23 cellular contexts compared by ENCODE assay signal in genomic region chr13:39522329-39522728, GRCh38.
"Had no signal": no experiment of that assay in that cellular context is flagged by ENCODE, and none has a peak within 500 bp of the region (broad histone marks: within the 10 kb centered on the region; RNA-seq: fewer than 3 reads in every experiment).

No MANE protein-coding gene starts in this region.

- H3K9ac ChIP-seq: parathyroid adenoma had no signal

- H3K4me3 ChIP-seq: lower lobe of right lung, skin epidermis, stomach, thoracic aorta, tibial artery, uterus had no signal

- ATAC-seq: lower lobe of right lung; naive thymus-derived CD8-positive, alpha-beta T cell; sciatic nerve; stimulated activated naive B cell treated with anti-CD40 and anti-IgM and Interleukin-4, amounts not matched to agents 10 μg/mL and 1 μg/mL and 100 μg/mL, for 72 hours; stimulated activated naive CD8-positive, alpha-beta T cell treated with anti-CD3 and anti-CD28 coated beads, Interleukin-15, Interleukin-2, amounts not matched to agents 100 U/mL and 50 U/mL, for 24 hours had no signal

- H3K27ac ChIP-seq: lower lobe of right lung, neutrophil, parathyroid adenoma, skin epidermis, stomach, thoracic aorta, tibial artery, uterus had no signal

- H3K9me3 ChIP-seq: lower lobe of right lung, neutrophil, stomach, thoracic aorta, tibial artery, uterus had no signal

- DNase-seq: hypothalamus; immature natural killer cell; kidney; lower lobe of right lung; mammary epithelial cell; mesenchymal stem cell; naive thymus-derived CD8-positive, alpha-beta T cell; occipital lobe; right cardiac atrium; stimulated activated CD4-positive, alpha-beta T cell treated with anti-CD3 and anti-CD28 coated beads, Interleukin-12 subunit alpha, Interleukin-12 subunit beta, amount 100 ng/mL, for 4 hours; stimulated activated CD4-positive, alpha-beta T cell treated with anti-CD3 and anti-CD28 coated beads, Interleukin-15, amount 100 ng/mL, for 24 hours; stimulated activated CD4-positive, alpha-beta T cell treated with anti-CD3 and anti-CD28 coated beads, Interleukin-2, amount 100 ng/mL, for 24 hours; stimulated activated CD4-positive, alpha-beta T cell treated with anti-CD3 and anti-CD28 coated beads, Interleukin-4, amount 100 ng/mL, for 1 hour; stimulated activated naive B cell treated with anti-CD40 and anti-IgM and Interleukin-4, amounts not matched to agents 10 μg/mL and 1 μg/mL and 100 μg/mL, for 72 hours; stimulated activated naive CD8-positive, alpha-beta T cell treated with anti-CD3 and anti-CD28 coated beads, Interleukin-15, Interleukin-2, amounts not matched to agents 100 U/mL and 50 U/mL, for 24 hours; stomach; tibial artery; uterus had no signal

- H2AFZ ChIP-seq: parathyroid adenoma had no signal

- H3K4me1 ChIP-seq: lower lobe of right lung, parathyroid adenoma, stomach, uterus had no signal

- H3K27me3 ChIP-seq: neutrophil, stomach, tibial artery, uterus had no signal

- H3K36me3 ChIP-seq: lower lobe of right lung, neutrophil, stomach, thoracic aorta, tibial artery, uterus had no signal
